14 cellular contexts compared by ENCODE assay signal in genomic region chr7:45178241-45179225, GRCh38. TPM values are rescaled to one million over a fixed set of nuclear protein-coding genes. Genes with fewer than 3 reads are reported as not detected.
DNase-seq lines count a peak whose midpoint lies in the region; ATAC-seq and TF ChIP-seq lines count a peak whose summit lies in the region.
"Had no signal": no experiment of that assay in that cellular context is flagged by ENCODE, and none has a peak within 500 bp of the region (broad histone marks: within the 10 kb centered on the region; RNA-seq: fewer than 3 reads in every experiment).

No MANE protein-coding gene starts in this region.

- no peaks in the 10 kb centered on the region for H3K9me3 ChIP-seq in heart right ventricle

- H3K4me3 ChIP-seq in heart right ventricle = no peak overlapping the region
- H3K4me3 ChIP-seq in choroid plexus epithelial cell (ENCODE audit: low read depth, low read length) = no peak overlapping the region
- H3K4me3 ChIP-seq: dorsolateral prefrontal cortex had no signal

- peaks cover 0 to 31% (median 0%) of the 10 kb centered on the region in 9 donors for H3K36me3 ChIP-seq in heart right ventricle

- WGBS in heart right ventricle, 2 donors = 64 to 72% methylated on average over 13 of the region's 13 CpGs

- TF ChIP-seq CTCF in heart right ventricle (IDR thresholded peaks at IDR 0.05) (peak in 2 of 9 donors; percentile 7 to 15), choroid plexus epithelial cell (conservative IDR thresholded peaks at IDR 0.05; ENCODE audit: low read depth, low read length) (peak; percentile 16)

- intact Hi-C loops in left cardiac atrium (cut with DNase I) (no loop called here), heart right ventricle (cut with DNase I) (no loop called here)

- H3K27me3 ChIP-seq in heart right ventricle = no peaks in the 10 kb centered on the region

- no peak overlapping the region for H3K27ac ChIP-seq in heart right ventricle
- H3K27ac ChIP-seq: dorsolateral prefrontal cortex had no signal

- DNase-seq in left cardiac atrium = peak; percentile 7
- no peak for DNase-seq in heart right ventricle
- DNase-seq in MV-4-11 (lab: John Stamatoyannopoulos, UW) = peak; percentile 5
- DNase-seq in choroid plexus epithelial cell (ENCODE audit: low read depth) = peak; percentile 2
- DNase-seq in NCI-H187 (lab: John Stamatoyannopoulos, UW) = no peak
- DNase-seq in COR-L47 (lab: John Stamatoyannopoulos, UW) = no peak
- DNase-seq: naive thymus-derived CD8-positive, alpha-beta T cell; NCI-H1436 treated with DMSO at 0.1 percent for 48 hours; stimulated activated CD4-positive, alpha-beta T cell treated with anti-CD3 and anti-CD28 coated beads, Interleukin-4, amount 100 ng/mL, for 4 hours; T-helper 2 cell; trophoblast cell had no signal

- H3K4me1 ChIP-seq in heart right ventricle = peaks cover 0 to 35% (median 0%) of the 10 kb centered on the region in 9 donors

- no peak for ATAC-seq in left cardiac atrium
- ATAC-seq in heart right ventricle = no peak
- ATAC-seq in GM21723 (IDR thresholded peaks at IDR 0.05; ENCODE audit: unreplicated experiment) = no peak
- no peak for ATAC-seq in GM18511 (IDR thresholded peaks at IDR 0.05; ENCODE audit: unreplicated experiment)
- ATAC-seq: naive thymus-derived CD8-positive, alpha-beta T cell had no signal

RNA-seq across cellular contexts. Expression of gene RAMP3, which starts 20.9 kb away (rescaled TPM):
- 10 to 100 TPM; 40.8 to 55.0 TPM for total RNA-seq in left cardiac atrium
- 10 to 100 TPM; 12.7 to 40.8 (median 24.9) TPM for total RNA-seq in heart right ventricle
- 10 to 100 TPM; 65.3 to 70.2 TPM for polyA plus RNA-seq in heart right ventricle
- total RNA-seq: naive thymus-derived CD8-positive, alpha-beta T cell had no signal
- polyA plus RNA-seq: naive thymus-derived CD8-positive, alpha-beta T cell had no signal

Comparison
In these comparisons a context has a peak if more than half of its experiments do, and no peak if none do; other contexts are left out.
1. DNase-seq: peak in left cardiac atrium (single experiment), MV-4-11 (single experiment) and choroid plexus epithelial cell (single experiment); none in heart right ventricle (0 of 2), NCI-H187 (0 of 2) and COR-L47 (single experiment).